8 cellular contexts compared by ENCODE assay signal in the genomic region with DNA sequence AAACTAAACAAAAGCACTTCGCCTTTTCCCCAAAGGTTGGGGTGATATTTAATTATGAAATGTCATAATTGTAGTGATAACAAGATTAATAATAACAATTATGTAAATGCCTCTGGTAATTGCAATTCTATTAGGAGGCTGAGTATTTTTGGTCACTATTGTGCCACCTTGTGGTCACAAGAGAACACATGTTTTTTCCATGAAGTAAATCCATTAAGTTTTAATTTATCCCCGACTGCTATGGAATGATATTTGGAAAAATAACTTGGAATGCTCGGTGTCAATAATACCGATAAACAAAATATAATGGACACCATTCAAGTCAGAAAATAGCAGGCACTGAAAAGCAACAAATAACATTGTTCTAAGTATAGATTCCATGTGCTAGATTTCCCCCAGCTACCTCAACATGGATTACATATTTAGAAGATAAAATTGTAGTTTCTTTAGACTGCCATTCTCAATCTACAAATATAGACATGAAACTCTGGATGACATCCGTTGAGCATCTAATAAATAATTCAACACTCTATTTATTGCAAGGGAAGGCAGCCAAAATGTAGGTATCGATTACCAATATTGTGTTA. TPM values are rescaled to one million over a fixed set of nuclear protein-coding genes. Genes with fewer than 3 reads are reported as not detected.
A peak's percentile ranks its signal among the peaks of the same experiment; 100 is the strongest.
DNase-seq lines count a peak whose midpoint lies in the region; TF ChIP-seq lines count a peak whose summit lies in the region.

No MANE protein-coding gene starts in this region.

- no peak for TF ChIP-seq POLR2A in suprapubic skin (IDR thresholded peaks at IDR 0.05)

- POLR2A ChIA-PET in OCI-LY7 (lab: Charles Lee), result interaction anchor here (0.6 to 1.4 kb wide), 5 partner anchors 15 to 616 kb away, joined by 3 to 5 read pairs (median 3); no protein-coding TSS in a partner anchor

- H3K79me2 ChIP-seq in OCI-LY7 (ENCODE audit: insufficient read depth, low read depth, low read length), result no peaks in the 10 kb centered on the region

- H3K4me3 ChIP-seq in OCI-LY7 (ENCODE audit: low read depth, low read length, poor library complexity, severe bottlenecking) (no peak overlapping the region), suprapubic skin (no peak overlapping the region)

- H3K36me3 ChIP-seq in OCI-LY7 (ENCODE audit: insufficient read depth, low read length) (no peaks in the 10 kb centered on the region), suprapubic skin (no peaks in the 10 kb centered on the region)

- H3K27me3 Mint-ChIP-seq in activated naive CD4-positive, alpha-beta T cell treated with anti-CD3 and anti-CD28 coated beads, Interleukin-2, amount 10 ng/mL, durations not matched to agents 7 days and 5 days, result no peaks in the 10 kb centered on the region
- peaks cover 20% of the 10 kb centered on the region for H3K27me3 Mint-ChIP-seq in activated T-helper 1 cell treated with anti-CD3 and anti-CD28 coated beads, Interleukin-12 subunit alpha, Interleukin-12 subunit beta, Interleukin-2, Interleukin-4 antibody, amounts not matched to agents 30 ng/mL and 10 ng/mL and 1 ng/mL, durations not matched to agents 14 hours and 24 hours and 36 hours (ENCODE audit: insufficient read depth)

- no peaks in the 10 kb centered on the region for H3K9me2 ChIP-seq in OCI-LY7 (ENCODE audit: insufficient read depth, low read length)

- TF ChIP-seq CTCF in OCI-LY7 (conservative IDR thresholded peaks at IDR 0.05; ENCODE audit: low read length) (peak; percentile 100), suprapubic skin (IDR thresholded peaks at IDR 0.05) (peak; percentile 46 to 72)

- H3K36me3 Mint-ChIP-seq in activated naive CD4-positive, alpha-beta T cell treated with anti-CD3 and anti-CD28 coated beads, Interleukin-2, amount 10 ng/mL, durations not matched to agents 7 days and 5 days, result no peaks in the 10 kb centered on the region
- H3K36me3 Mint-ChIP-seq in activated T-helper 1 cell treated with anti-CD3 and anti-CD28 coated beads, Interleukin-12 subunit alpha, Interleukin-12 subunit beta, Interleukin-2, Interleukin-4 antibody, amounts not matched to agents 30 ng/mL and 10 ng/mL and 1 ng/mL, durations not matched to agents 14 hours and 24 hours and 36 hours (ENCODE audit: low read depth), result no peaks in the 10 kb centered on the region

- H3K27me3 ChIP-seq in suprapubic skin, result no peaks in the 10 kb centered on the region

- no TSS peak for BruUV-seq in OCI-LY7 (replicated peaks; lab: Mats Ljungman, UMichigan)

- H3K27ac ChIP-seq in OCI-LY7 (ENCODE audit: low read depth, low read length, poor library complexity, severe bottlenecking), result no peak overlapping the region
- no peak overlapping the region for H3K27ac ChIP-seq in suprapubic skin

- H2AFZ ChIP-seq in OCI-LY7 (ENCODE audit: low read length), result no peak overlapping the region

- H3K4me1 Mint-ChIP-seq in activated naive CD4-positive, alpha-beta T cell treated with anti-CD3 and anti-CD28 coated beads, Interleukin-2, amount 10 ng/mL, durations not matched to agents 7 days and 5 days, result no peaks in the 10 kb centered on the region
- H3K4me1 Mint-ChIP-seq in activated T-helper 1 cell treated with anti-CD3 and anti-CD28 coated beads, Interleukin-12 subunit alpha, Interleukin-12 subunit beta, Interleukin-2, Interleukin-4 antibody, amounts not matched to agents 30 ng/mL and 10 ng/mL and 1 ng/mL, durations not matched to agents 14 hours and 24 hours and 36 hours (ENCODE audit: low read depth), result no peaks in the 10 kb centered on the region

- no peaks in the 10 kb centered on the region for H3K9me3 ChIP-seq in OCI-LY7 (ENCODE audit: low read length)
- H3K9me3 ChIP-seq in suprapubic skin, result no peaks in the 10 kb centered on the region

- no peak for TF ChIP-seq EP300 in suprapubic skin (IDR thresholded peaks at IDR 0.05)

- peak; percentile 3 for DNase-seq in NOMO-1 treated with DMSO at 0.1 percent for 48 hours (lab: John Stamatoyannopoulos, UW; ENCODE audit: unreplicated experiment)
- no peak for DNase-seq in NOMO-1 (lab: John Stamatoyannopoulos, UW; ENCODE audit: unreplicated experiment in 2 of 2)
- DNase-seq in OCI-LY7 (ENCODE audit: low spot score), result peak; percentile 56
- peak; percentile 69 for DNase-seq in fibroblast of peridontal ligament (ENCODE audit: extremely low read depth)
- no peak for DNase-seq in suprapubic skin (ENCODE audit: low spot score in 2 of 2)
- DNase-seq in activated naive CD4-positive, alpha-beta T cell treated with anti-CD3 and anti-CD28 coated beads, Interleukin-2, amount 10 ng/mL, durations not matched to agents 7 days and 5 days, result no peak
- no peak for DNase-seq in activated T-cell treated with anti-CD3 and anti-CD28 coated beads for 4 hours
- DNase-seq in activated T-helper 1 cell treated with anti-CD3 and anti-CD28 coated beads, Interleukin-12 subunit alpha, Interleukin-12 subunit beta, Interleukin-2, Interleukin-4 antibody, amounts not matched to agents 30 ng/mL and 10 ng/mL and 1 ng/mL, durations not matched to agents 14 hours and 24 hours and 36 hours (ENCODE audit: low spot score), result no peak

- H4K20me1 ChIP-seq in OCI-LY7 (ENCODE audit: insufficient read depth, low read length), result no peaks in the 10 kb centered on the region

- H3K4me1 ChIP-seq in OCI-LY7 (ENCODE audit: insufficient read depth, low read length, poor library complexity, severe bottlenecking) (no peaks in the 10 kb centered on the region), suprapubic skin (peaks cover 10% of the 10 kb centered on the region)

- H3K4me2 ChIP-seq in OCI-LY7 (ENCODE audit: low read length), result no peak overlapping the region

- 19% methylated on average over 6 of the region's 6 CpGs for WGBS in suprapubic skin

- no peaks in the 10 kb centered on the region for H3K9me3 Mint-ChIP-seq in activated naive CD4-positive, alpha-beta T cell treated with anti-CD3 and anti-CD28 coated beads, Interleukin-2, amount 10 ng/mL, durations not matched to agents 7 days and 5 days
- no peaks in the 10 kb centered on the region for H3K9me3 Mint-ChIP-seq in activated T-helper 1 cell treated with anti-CD3 and anti-CD28 coated beads, Interleukin-12 subunit alpha, Interleukin-12 subunit beta, Interleukin-2, Interleukin-4 antibody, amounts not matched to agents 30 ng/mL and 10 ng/mL and 1 ng/mL, durations not matched to agents 14 hours and 24 hours and 36 hours

- no peak overlapping the region for H3K27ac Mint-ChIP-seq in activated naive CD4-positive, alpha-beta T cell treated with anti-CD3 and anti-CD28 coated beads, Interleukin-2, amount 10 ng/mL, durations not matched to agents 7 days and 5 days
- no peak overlapping the region for H3K27ac Mint-ChIP-seq in activated T-helper 1 cell treated with anti-CD3 and anti-CD28 coated beads, Interleukin-12 subunit alpha, Interleukin-12 subunit beta, Interleukin-2, Interleukin-4 antibody, amounts not matched to agents 30 ng/mL and 10 ng/mL and 1 ng/mL, durations not matched to agents 14 hours and 24 hours and 36 hours

- intact Hi-C loops in OCI-LY7 (cut with micrococcal nuclease; ENCODE audit: unreplicated experiment), result loop anchor here (1.0 kb wide), 2 partner anchors 575 to 618 kb away; no protein-coding TSS in a partner anchor
- intact Hi-C loops in activated T-helper 1 cell treated with anti-CD3 and anti-CD28 coated beads, Interleukin-12 subunit alpha, Interleukin-12 subunit beta, Interleukin-2, Interleukin-4 antibody, amounts not matched to agents 30 ng/mL and 10 ng/mL and 1 ng/mL, durations not matched to agents 14 hours and 24 hours and 36 hours (cut with micrococcal nuclease), result loop anchor here (1.0 to 2.0 kb wide), 2 partner anchors 538 to 575 kb away; no protein-coding TSS in a partner anchor

- no peak overlapping the region for H3K4me3 Mint-ChIP-seq in activated naive CD4-positive, alpha-beta T cell treated with anti-CD3 and anti-CD28 coated beads, Interleukin-2, amount 10 ng/mL, durations not matched to agents 7 days and 5 days
- no peak overlapping the region for H3K4me3 Mint-ChIP-seq in activated T-helper 1 cell treated with anti-CD3 and anti-CD28 coated beads, Interleukin-12 subunit alpha, Interleukin-12 subunit beta, Interleukin-2, Interleukin-4 antibody, amounts not matched to agents 30 ng/mL and 10 ng/mL and 1 ng/mL, durations not matched to agents 14 hours and 24 hours and 36 hours

- CTCF ChIA-PET in OCI-LY7 (lab: Charles Lee; ENCODE audit: unreplicated experiment), result interaction anchor here (1.2 kb wide), 1 partner anchor 537 kb away, joined by 4 read pairs; no protein-coding TSS in a partner anchor
- CTCF ChIA-PET in activated naive CD4-positive, alpha-beta T cell treated with anti-CD3 and anti-CD28 coated beads, Interleukin-2, amount 10 ng/mL, durations not matched to agents 7 days and 5 days (lab: Charles Lee), result interaction anchor here (0.7 to 1.6 kb wide), 4 partner anchors 24 to 576 kb away, joined by 3 to 6 read pairs (median 4); no protein-coding TSS in a partner anchor

RNA-seq across cellular contexts. Expression of gene KCNJ2, which starts 25.0 kb away (rescaled TPM):
- 0.46 and 0.88 TPM in 2 replicates for total RNA-seq in OCI-LY7 (2014; rRNA removed; shearing (Covaris generic))
- total RNA-seq in OCI-LY7 (2022) (0.55 and 0.57 TPM in 2 replicates), suprapubic skin (10 to 100 TPM in 1 of 4 donors, 1 to 10 TPM in 3; 5.5 to 15.7 (median 7.9) TPM)
- 0.05 TPM in 1 of 2 replicates, not detected in the other for total RNA-seq in activated T-helper 1 cell treated with anti-CD3 and anti-CD28 coated beads, Interleukin-12 subunit alpha, Interleukin-12 subunit beta, Interleukin-2, Interleukin-4 antibody, amounts not matched to agents 30 ng/mL and 10 ng/mL and 1 ng/mL, durations not matched to agents 14 hours and 24 hours and 36 hours

Comparison
In these comparisons a context has a peak if more than half of its experiments do, and no peak if none do; other contexts are left out.
1. DNase-seq: peak in NOMO-1 treated with DMSO at 0.1 percent for 48 hours (single experiment), OCI-LY7 (single experiment) and fibroblast of peridontal ligament (single experiment); none in NOMO-1 (0 of 2), suprapubic skin (0 of 2), activated naive CD4-positive, alpha-beta T cell treated with anti-CD3 and anti-CD28 coated beads, Interleukin-2, amount 10 ng/mL, durations not matched to agents 7 days and 5 days (single experiment), activated T-cell treated with anti-CD3 and anti-CD28 coated beads for 4 hours (single experiment) and activated T-helper 1 cell treated with anti-CD3 and anti-CD28 coated beads, Interleukin-12 subunit alpha, Interleukin-12 subunit beta, Interleukin-2, Interleukin-4 antibody, amounts not matched to agents 30 ng/mL and 10 ng/mL and 1 ng/mL, durations not matched to agents 14 hours and 24 hours and 36 hours (single experiment).